In the genomic region with DNA sequence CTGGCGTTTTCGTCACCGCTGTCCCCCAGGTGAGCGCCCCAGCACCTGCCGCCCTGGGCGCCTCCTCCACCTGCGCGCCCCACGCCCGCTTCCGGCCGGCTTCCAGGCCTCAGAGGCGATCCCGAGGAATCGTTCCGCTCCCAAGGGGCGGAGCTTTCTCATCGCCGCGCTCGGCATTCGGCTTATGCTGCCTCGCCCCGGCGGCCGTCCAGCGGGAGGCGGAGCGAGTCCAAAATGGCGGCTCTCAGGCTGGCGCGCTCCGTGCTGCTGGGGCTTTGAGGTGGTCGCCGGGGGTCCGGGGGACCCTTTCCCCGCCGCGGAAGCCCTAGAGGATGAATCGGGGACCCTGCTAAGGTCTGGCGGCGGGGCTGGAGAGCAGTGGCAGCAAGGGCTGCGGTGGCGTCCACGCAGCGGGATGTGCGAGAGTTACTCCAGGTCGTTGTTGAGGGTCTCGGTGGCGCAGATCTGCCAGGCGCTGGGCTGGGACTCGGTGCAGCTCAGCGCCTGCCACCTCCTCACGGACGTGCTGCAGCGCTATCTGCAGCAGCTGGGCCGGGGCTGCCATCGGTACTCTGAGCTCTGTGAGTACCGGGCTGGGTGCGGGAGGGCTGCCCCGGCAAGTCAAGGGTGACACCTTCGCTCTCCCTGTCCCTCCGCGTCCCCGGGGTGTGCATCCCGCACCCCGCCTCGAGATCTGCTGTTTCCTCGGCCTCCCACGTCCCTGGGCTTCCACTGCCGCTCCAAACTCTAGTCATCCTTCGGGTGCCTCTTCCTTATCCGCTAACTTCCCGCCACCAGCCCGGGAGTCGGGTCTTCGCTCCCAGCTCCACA, we compare ENCODE assay signal across 8 cellular contexts. TPM values are rescaled to one million over a fixed set of nuclear protein-coding genes. Genes with fewer than 3 reads are reported as not detected.
DNase-seq lines count a peak whose midpoint lies in the region; ATAC-seq and TF ChIP-seq lines count a peak whose summit lies in the region.

A gene with protein sequence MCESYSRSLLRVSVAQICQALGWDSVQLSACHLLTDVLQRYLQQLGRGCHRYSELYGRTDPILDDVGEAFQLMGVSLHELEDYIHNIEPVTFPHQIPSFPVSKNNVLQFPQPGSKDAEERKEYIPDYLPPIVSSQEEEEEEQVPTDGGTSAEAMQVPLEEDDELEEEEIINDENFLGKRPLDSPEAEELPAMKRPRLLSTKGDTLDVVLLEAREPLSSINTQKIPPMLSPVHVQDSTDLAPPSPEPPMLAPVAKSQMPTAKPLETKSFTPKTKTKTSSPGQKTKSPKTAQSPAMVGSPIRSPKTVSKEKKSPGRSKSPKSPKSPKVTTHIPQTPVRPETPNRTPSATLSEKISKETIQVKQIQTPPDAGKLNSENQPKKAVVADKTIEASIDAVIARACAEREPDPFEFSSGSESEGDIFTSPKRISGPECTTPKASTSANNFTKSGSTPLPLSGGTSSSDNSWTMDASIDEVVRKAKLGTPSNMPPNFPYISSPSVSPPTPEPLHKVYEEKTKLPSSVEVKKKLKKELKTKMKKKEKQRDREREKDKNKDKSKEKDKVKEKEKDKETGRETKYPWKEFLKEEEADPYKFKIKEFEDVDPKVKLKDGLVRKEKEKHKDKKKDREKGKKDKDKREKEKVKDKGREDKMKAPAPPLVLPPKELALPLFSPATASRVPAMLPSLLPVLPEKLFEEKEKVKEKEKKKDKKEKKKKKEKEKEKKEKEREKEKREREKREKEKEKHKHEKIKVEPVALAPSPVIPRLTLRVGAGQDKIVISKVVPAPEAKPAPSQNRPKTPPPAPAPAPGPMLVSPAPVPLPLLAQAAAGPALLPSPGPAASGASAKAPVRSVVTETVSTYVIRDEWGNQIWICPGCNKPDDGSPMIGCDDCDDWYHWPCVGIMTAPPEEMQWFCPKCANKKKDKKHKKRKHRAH (plus strand): TSS at position 211 of the 831 bp plus-strand sequence. CDS start 205 bp downstream, at position 416.

- H3K4me1 ChIP-seq in SJCRH30 (no peaks in the 10 kb centered on the region), foreskin keratinocyte (no peaks in the 10 kb centered on the region), neural progenitor cell (no peaks in the 10 kb centered on the region), stomach (peaks cover 10 to 37% (median 29%) of the 10 kb centered on the region in 4 donors)

- peak within 1 kb of the TSS; percentile 99 for H3K4me3 Mint-ChIP-seq in neural progenitor cell

- H3K27ac Mint-ChIP-seq in neural progenitor cell, result peak within 1 kb of the TSS; percentile 95

- peak in 1 of 4 donors; percentile 67 for TF ChIP-seq POLR2A in stomach (IDR thresholded peaks at IDR 0.05)

- H2AFZ ChIP-seq in neural progenitor cell (replicated peaks), result peak within 1 kb of the TSS; percentile 99

- 0% methylated on average over 45 to 77 of the region's 77 CpGs for WGBS in stomach, 5 donors

- no peaks in the 10 kb centered on the region for H3K9me3 Mint-ChIP-seq in neural progenitor cell

- H4K20me1 ChIP-seq in neural progenitor cell (ENCODE audit: low read depth), result peaks cover 18% of the 10 kb centered on the region

- peak within 1 kb of the TSS; percentile 63 for H3K27ac ChIP-seq in SJCRH30
- no peak within 1 kb of the TSS for H3K27ac ChIP-seq in foreskin keratinocyte
- peak within 1 kb of the TSS; percentile 15 for H3K27ac ChIP-seq in neural progenitor cell
- peak within 1 kb of the TSS; percentile 78 to 86 (median 79) for H3K27ac ChIP-seq in stomach

- TF ChIP-seq CTCF in foreskin keratinocyte (conservative IDR thresholded peaks at IDR 0.05) (no peak), neural progenitor cell (IDR thresholded peaks at IDR 0.05) (no peak), stomach (IDR thresholded peaks at IDR 0.05) (no peak)

- H3K9me3 ChIP-seq in SJCRH30 (replicated peaks) (no peaks in the 10 kb centered on the region), neural progenitor cell (ENCODE audit: low read depth) (no peaks in the 10 kb centered on the region), stomach (no peaks in the 10 kb centered on the region)

- TF ChIP-seq EP300 in stomach (IDR thresholded peaks at IDR 0.05), result no peak

- peak within 1 kb of the TSS; percentile 89 for H3K9ac ChIP-seq in neural progenitor cell

- H3K27me3 Mint-ChIP-seq in neural progenitor cell (ENCODE audit: insufficient read depth, low read depth), result peaks cover 5% of the 10 kb centered on the region

- H3K4me1 Mint-ChIP-seq in neural progenitor cell, result peaks cover 19% of the 10 kb centered on the region

- peak within 1 kb of the TSS; percentile 82 for H3K4me2 ChIP-seq in neural progenitor cell

- H3F3A ChIP-seq in neural progenitor cell (ENCODE audit: low read depth), result no peaks in the 10 kb centered on the region

- ATAC-seq in foreskin keratinocyte, result peak; percentile 87

- no peaks in the 10 kb centered on the region for H3K36me3 Mint-ChIP-seq in neural progenitor cell

- H3K79me2 ChIP-seq in neural progenitor cell (ENCODE audit: low read depth), result peaks cover 26% of the 10 kb centered on the region

- H3K4me3 ChIP-seq in H7 (ENCODE audit: insufficient read depth, low read depth, low read length) (peak within 1 kb of the TSS; percentile 92), SJCRH30 (peak within 1 kb of the TSS; percentile 97), neural progenitor cell (peak within 1 kb of the TSS; percentile 95), stomach (peak within 1 kb of the TSS; percentile 94 to 100 (median 99))

- peaks cover 3% of the 10 kb centered on the region; the same call in 1 of the 2 replicates for H3K27me3 ChIP-seq in H7 (ENCODE audit: control insufficient read depth, insufficient read depth, low read length)
- no peaks in the 10 kb centered on the region for H3K27me3 ChIP-seq in SJCRH30
- H3K27me3 ChIP-seq in foreskin keratinocyte, result no peaks in the 10 kb centered on the region
- H3K27me3 ChIP-seq in neural progenitor cell, result peaks cover 13% of the 10 kb centered on the region
- H3K27me3 ChIP-seq in stomach, result no peaks in the 10 kb centered on the region

- DNase-seq in GF-D8 (lab: John Stamatoyannopoulos, UW) (peak; percentile 31), H7 (peak; percentile 94), LoVo (ENCODE audit: low spot score) (peak; percentile 92), SJCRH30 (peak; percentile 77 to 85), activated gamma-delta T cell treated with Interleukin-2 at 50 U/mL for 16 hours (peak; percentile 92), foreskin keratinocyte (peak; percentile 62 to 81), neural progenitor cell (ENCODE audit: low spot score) (peak; percentile 97), stomach (peak; percentile 95)

- intact Hi-C loops in stomach (cut with DNase I; ENCODE audit: low total_unique reads), result no loop called here

- H3K36me3 ChIP-seq in H7 (replicated peaks; ENCODE audit: control insufficient read depth, insufficient read depth, low read length), result no peaks in the 10 kb centered on the region; the same call in 1 of the 2 replicates
- H3K36me3 ChIP-seq in SJCRH30, result no peaks in the 10 kb centered on the region
- no peaks in the 10 kb centered on the region for H3K36me3 ChIP-seq in neural progenitor cell
- peaks cover 0 to 11% (median 8%) of the 10 kb centered on the region in 4 donors for H3K36me3 ChIP-seq in stomach

RNA-seq across cellular contexts. Expression of the gene that starts here (rescaled TPM):
- 1.5 and 2.7 TPM in 2 replicates for total RNA-seq in H7 (2014; rRNA removed; shearing (Covaris generic))
- total RNA-seq in SJCRH30 (2014; rRNA removed; shearing (Covaris generic)), result 3.6 and 3.9 TPM in 2 replicates
- total RNA-seq in foreskin keratinocyte (5.1 and 5.8 TPM in 2 replicates), neural progenitor cell (ENCODE audit: low replicate concordance) (3.4 and 4.6 TPM in 2 replicates), stomach (10 to 100 TPM in 2 of 5 donors, 1 to 10 TPM in 3; 3.7 to 13.4 (median 6.5) TPM)
- polyA plus RNA-seq in foreskin keratinocyte (2.6 and 3.3 TPM in 2 replicates), stomach (10 to 100 TPM in 1 of 3 donors, 1 to 10 TPM in 2; 2.3 to 11.3 (median 4.4) TPM)

Comparison
In these comparisons a context has a peak if more than half of its experiments do, and no peak if none do; other contexts are left out.
1. DNase-seq: peak in every context shown above with its lines; median percentile 97 in neural progenitor cell; 95 in stomach; 94 in H7; 92 in LoVo; 92 in activated gamma-delta T cell treated with Interleukin-2 at 50 U/mL for 16 hours; 81 in SJCRH30; 72 in foreskin keratinocyte; 31 in GF-D8.